8 cellular contexts compared by ENCODE assay signal in genomic region chr1:150926094-150926741, GRCh38. TPM values are rescaled to one million over a fixed set of nuclear protein-coding genes. Genes with fewer than 3 reads are reported as not detected.
DNase-seq lines count a peak whose midpoint lies in the region; ATAC-seq and TF ChIP-seq lines count a peak whose summit lies in the region.

Gene SETDB1, plus strand, starts transcription at chr1:150926363. Its CDS starts 1,352 bp downstream, at chr1:150927715.

- peak; percentile 44 for TF ChIP-seq POLR2A in prostate gland (IDR thresholded peaks at IDR 0.05)

- no peaks in the 10 kb centered on the region for H3K9me3 ChIP-seq in prostate gland

- under 1% methylated on average over 40 of the region's 40 CpGs for WGBS in prostate gland
- WGBS in urinary bladder = under 1% methylated on average over 40 of the region's 40 CpGs

- TF ChIP-seq CTCF in prostate gland (IDR thresholded peaks at IDR 0.05) = peak in 3 of 4 experiments; percentile 15 to 24 (median 22)

- ATAC-seq in GM18498 (IDR thresholded peaks at IDR 0.05; ENCODE audit: unreplicated experiment) (peak; percentile 89), HG02938 (IDR thresholded peaks at IDR 0.05; ENCODE audit: unreplicated experiment) (peak; percentile 89), left ventricle myocardium superior (peak; percentile 98)

- peaks cover 0 to 3% of the 10 kb centered on the region in 2 donors for H3K36me3 ChIP-seq in prostate gland
- H3K36me3 ChIP-seq in urinary bladder (ENCODE audit: insufficient read depth) = peaks cover 4% of the 10 kb centered on the region

- no peaks in the 10 kb centered on the region for H3K27me3 ChIP-seq in prostate gland (replicated peaks; ENCODE audit: insufficient read depth)

- intact Hi-C loops in left ventricle myocardium superior (cut with micrococcal nuclease) = no loop called here
- intact Hi-C loops in prostate gland (cut with DNase I) = loop anchor here (5.0 kb wide), 1 partner anchor 46 kb away; the partner anchor contains the start of gene CERS2

- H3K4me3 ChIP-seq in prostate gland (peak within 1 kb of the TSS; percentile 79 to 89), urinary bladder (ENCODE audit: low read depth, low read length) (peak within 1 kb of the TSS; percentile 74)

- DNase-seq in NCI-H187 (lab: John Stamatoyannopoulos, UW) (peak; percentile 98), T-helper 2 cell (peak; percentile 66 to 98 (median 86)), left ventricle myocardium superior (peak; percentile 96), prostate gland (ENCODE audit: low spot score) (peak; percentile 92)

- peak within 1 kb of the TSS; percentile 88 for H3K27ac ChIP-seq in angular gyrus (ENCODE audit: low read depth, low read length)
- peak within 1 kb of the TSS; percentile 81 to 83 for H3K27ac ChIP-seq in prostate gland
- H3K27ac ChIP-seq in urinary bladder (ENCODE audit: low read depth) = no peak within 1 kb of the TSS

- no peaks in the 10 kb centered on the region for H3K4me1 ChIP-seq in prostate gland (replicated peaks)
- no peaks in the 10 kb centered on the region for H3K4me1 ChIP-seq in urinary bladder (ENCODE audit: insufficient read depth)

RNA-seq across cellular contexts. Expression of gene SETDB1, which starts in this region (rescaled TPM):
- 19.2 TPM for total RNA-seq in left ventricle myocardium superior
- total RNA-seq in prostate gland = 10 to 100 TPM; 26.3 to 63.8 TPM
- 47.6 TPM for total RNA-seq in urinary bladder
- polyA plus RNA-seq in urinary bladder = 21.0 TPM
